Comparison of ENCODE assay signal across 8 cellular contexts in the genomic region with DNA sequence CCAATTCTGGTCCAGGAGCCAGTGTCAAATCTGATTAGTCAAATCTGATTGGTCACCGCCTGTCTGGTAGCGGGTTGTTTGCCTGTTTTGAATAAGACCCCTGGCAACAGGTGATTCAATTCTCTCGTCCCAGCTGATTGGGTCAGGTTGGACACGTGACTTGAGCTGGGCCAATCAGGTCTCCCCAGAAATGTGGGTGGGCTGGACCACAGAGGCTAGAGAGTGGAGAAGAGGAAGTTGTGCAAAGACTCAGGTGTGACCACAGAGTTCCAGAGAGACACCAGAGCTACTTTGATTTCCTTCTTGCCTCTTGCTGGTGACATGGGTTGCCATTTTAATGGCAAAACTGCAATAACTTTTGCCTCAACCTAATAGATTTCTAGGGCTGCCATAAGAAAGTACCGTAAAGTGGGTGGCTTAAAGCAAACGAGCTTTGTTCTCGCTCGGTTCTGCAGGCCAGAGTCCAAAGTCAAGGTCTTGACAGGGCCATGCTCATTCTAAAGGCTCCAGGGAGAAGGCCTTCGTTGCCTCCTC. TPM values are rescaled to one million over a fixed set of nuclear protein-coding genes. Genes with fewer than 3 reads are reported as not detected.
DNase-seq lines count a peak whose midpoint lies in the region; ATAC-seq, FAIRE-seq and TF ChIP-seq lines count a peak whose summit lies in the region.

No MANE protein-coding gene starts in this region.

- peaks cover 16% of the 10 kb centered on the region for H3K27me3 Mint-ChIP-seq in activated CD8-positive, alpha-beta memory T cell treated with anti-CD3 and anti-CD28 coated beads, Interleukin-2, amount 10 ng/mL, durations not matched to agents 7 days and 5 days

- DNase-seq in A549 (ENCODE audit: low read depth in 1 of 2, low spot score in 1 of 2) (peak; percentile 70 to 88), NCI-H82 treated with DMSO at 0.1 percent for 48 hours (lab: John Stamatoyannopoulos, UW; ENCODE audit: unreplicated experiment) (peak; percentile 29), posterior vena cava (ENCODE audit: low spot score) (no peak)
- peak; percentile 97 for DNase-seq in activated CD8-positive, alpha-beta memory T cell treated with anti-CD3 and anti-CD28 coated beads, Interleukin-2, amount 10 ng/mL, durations not matched to agents 7 days and 5 days
- DNase-seq in stimulated activated CD4-positive, alpha-beta T cell treated with anti-CD3 and anti-CD28 coated beads, Interleukin-1b, Interleukin-23, amount 100 ng/mL, for 48 hours: peak; percentile 90

- peaks cover 29% of the 10 kb centered on the region for H3K4me1 ChIP-seq in A549

- no peak overlapping the region for H3K4me3 ChIP-seq in A549

- peak; percentile 28 to 74; a peak in 3 of 6 replicates for ATAC-seq in A549
- peak; percentile 56 for ATAC-seq in GM18520 (IDR thresholded peaks at IDR 0.05; ENCODE audit: unreplicated experiment)
- peak; percentile 64 for ATAC-seq in HG02943 (IDR thresholded peaks at IDR 0.05; ENCODE audit: low read depth, unreplicated experiment)
- ATAC-seq in activated CD8-positive, alpha-beta memory T cell treated with anti-CD3 and anti-CD28 coated beads, Interleukin-2, amount 10 ng/mL, durations not matched to agents 7 days and 5 days: peak; percentile 87
- ATAC-seq in esophagus mucosa: peak; percentile 69

- H3K9me3 Mint-ChIP-seq in activated CD8-positive, alpha-beta memory T cell treated with anti-CD3 and anti-CD28 coated beads, Interleukin-2, amount 10 ng/mL, durations not matched to agents 7 days and 5 days (ENCODE audit: low read depth): no peaks in the 10 kb centered on the region

- no peak for TF ChIP-seq EP300 in A549 (IDR thresholded peaks at IDR 0.05)

- POLR2A ChIA-PET in A549 (lab: Yijun Ruan, JAX): no interaction called here

- intact Hi-C loops in posterior vena cava (cut with DNase I): loop anchor here in 1 of 2 donors (5.0 kb wide), 1 partner anchor 856 kb away; no protein-coding TSS in a partner anchor

- H3K4me3 Mint-ChIP-seq in activated CD8-positive, alpha-beta memory T cell treated with anti-CD3 and anti-CD28 coated beads, Interleukin-2, amount 10 ng/mL, durations not matched to agents 7 days and 5 days: peak overlapping the region; percentile 40

- no peak overlapping the region for H3K4me2 ChIP-seq in A549

- 84% methylated on average over 7 of the region's 9 CpGs for WGBS in A549 (ENCODE audit: missing lambda C conversion rate)

- no peak for TF ChIP-seq CTCF in A549 (IDR thresholded peaks at IDR 0.05)

- no peak overlapping the region for H3K27ac ChIP-seq in A549

- no peak for TF ChIP-seq RAD21 in A549 (conservative IDR thresholded peaks at IDR 0.05 in 1 of 2, IDR thresholded peaks at IDR 0.05 in 1 of 2)

- no peaks in the 10 kb centered on the region for H3K9me3 ChIP-seq in A549

- peak overlapping the region; percentile 86 for H3K27ac Mint-ChIP-seq in activated CD8-positive, alpha-beta memory T cell treated with anti-CD3 and anti-CD28 coated beads, Interleukin-2, amount 10 ng/mL, durations not matched to agents 7 days and 5 days

- TF ChIP-seq POLR2A in A549 (IDR thresholded peaks at IDR 0.05; ENCODE audit: low read length): no peak

- H3K36me3 Mint-ChIP-seq in activated CD8-positive, alpha-beta memory T cell treated with anti-CD3 and anti-CD28 coated beads, Interleukin-2, amount 10 ng/mL, durations not matched to agents 7 days and 5 days: peaks cover 19% of the 10 kb centered on the region

- FAIRE-seq in A549 (lab: Jason Lieb, UNC): no peak

- CTCF ChIA-PET in A549 (lab: Yijun Ruan, JAX): interaction anchor here (0.5 to 1.3 kb wide), 6 partner anchors 10 to 326 kb away, joined by 3 to 4 read pairs (median 3); no protein-coding TSS in a partner anchor
- CTCF ChIA-PET in activated CD8-positive, alpha-beta memory T cell treated with anti-CD3 and anti-CD28 coated beads, Interleukin-2, amount 10 ng/mL, durations not matched to agents 7 days and 5 days (lab: Charles Lee): interaction anchor here (1.0 to 5.1 kb wide), 6 partner anchors 11 to 88 kb away, joined by 3 to 43 read pairs (median 4); no protein-coding TSS in a partner anchor

- H3K4me1 Mint-ChIP-seq in activated CD8-positive, alpha-beta memory T cell treated with anti-CD3 and anti-CD28 coated beads, Interleukin-2, amount 10 ng/mL, durations not matched to agents 7 days and 5 days: peaks cover 44% of the 10 kb centered on the region

TF ChIP-seq in A549, 52 proteins besides CTCF, POLR2A, EP300 and RAD21:
- TF ChIP-seq RFX5 (IDR thresholded peaks at IDR 0.05) (peak; percentile 99), GATA3 (IDR thresholded peaks at IDR 0.05; ENCODE audit: borderline replicate concordance) (no peak)
- TF ChIP-seq, protein P1, sequence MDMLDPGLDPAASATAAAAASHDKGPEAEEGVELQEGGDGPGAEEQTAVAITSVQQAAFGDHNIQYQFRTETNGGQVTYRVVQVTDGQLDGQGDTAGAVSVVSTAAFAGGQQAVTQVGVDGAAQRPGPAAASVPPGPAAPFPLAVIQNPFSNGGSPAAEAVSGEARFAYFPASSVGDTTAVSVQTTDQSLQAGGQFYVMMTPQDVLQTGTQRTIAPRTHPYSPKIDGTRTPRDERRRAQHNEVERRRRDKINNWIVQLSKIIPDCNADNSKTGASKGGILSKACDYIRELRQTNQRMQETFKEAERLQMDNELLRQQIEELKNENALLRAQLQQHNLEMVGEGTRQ (IDR thresholded peaks at IDR 0.05): peak; percentile 91
TF ChIP-seq in A549: peak in this region for 2.

RNA-seq across cellular contexts. Expression of a gene that starts 5.4 kb away (rescaled TPM):
- polyA plus RNA-seq in A549 (2011; rRNA removed) (5.4 and 6.3 TPM in 2 replicates), A549 (2017; fragmentation: RNase III; extraction: RNeasy Plus Mini Kit Qiagen cat#74134 plus additional on column Dnase treatment) (11.1 to 16.7 TPM (median 15.9 TPM) in 3 replicates)
- polyA plus RNA-seq in A549 (2012; cell fraction: cytosol; rRNA removed): 7.6 and 11.7 TPM in 2 replicates
- 10.4 and 15.2 TPM in 2 replicates for polyA plus RNA-seq in A549 (2012; cell fraction: nucleus; rRNA removed)
- polyA minus RNA-seq in A549 (2011; rRNA and poly(A)+ RNA removed): 1.9 and 2.6 TPM in 2 replicates
- 10 to 100 TPM in 1 of 2 experiments, 1 to 10 TPM in 1; 4.7 to 18.5 TPM for total RNA-seq in activated CD8-positive, alpha-beta memory T cell treated with anti-CD3 and anti-CD28 coated beads, Interleukin-2, amount 10 ng/mL, durations not matched to agents 7 days and 5 days
- total RNA-seq in esophagus mucosa (4.7 TPM), posterior vena cava (under 1 TPM; 0.42 to 0.67 TPM)

RNA-seq across cellular contexts. Expression of a gene that starts 34.1 kb away (rescaled TPM):
- polyA plus RNA-seq in A549 (2011; rRNA removed): 2.2 and 2.5 TPM in 2 replicates
- 10.5 and 13.2 TPM in 2 replicates for polyA plus RNA-seq in A549 (2012; cell fraction: cytosol; rRNA removed)
- polyA plus RNA-seq in A549 (2012; cell fraction: nucleus; rRNA removed): 9.8 and 12.8 TPM in 2 replicates
- polyA plus RNA-seq in A549 (2017; fragmentation: RNase III; extraction: RNeasy Plus Mini Kit Qiagen cat#74134 plus additional on column Dnase treatment): 15.4 to 17.6 TPM (median 17.5 TPM) in 3 replicates
- polyA minus RNA-seq in A549 (2011; rRNA and poly(A)+ RNA removed): 7.2 and 19.0 TPM in 2 replicates
- 1 to 10 TPM; 7.5 to 8.1 TPM for total RNA-seq in activated CD8-positive, alpha-beta memory T cell treated with anti-CD3 and anti-CD28 coated beads, Interleukin-2, amount 10 ng/mL, durations not matched to agents 7 days and 5 days
- total RNA-seq in esophagus mucosa: 0.12 TPM
- under 1 TPM; 0.42 to 0.48 TPM for total RNA-seq in posterior vena cava

RNA-seq across cellular contexts. Expression of a gene that starts 54.6 kb away (rescaled TPM):
- 0.26 and 0.30 TPM in 2 replicates for polyA plus RNA-seq in A549 (2011; rRNA removed)
- polyA plus RNA-seq in A549 (2012; cell fraction: cytosol; rRNA removed): 0.26 and 0.35 TPM in 2 replicates
- polyA plus RNA-seq in A549 (2012; cell fraction: nucleus; rRNA removed): 0.20 and 0.35 TPM in 2 replicates
- 0.22 to 0.32 TPM (median 0.28 TPM) in 3 replicates for polyA plus RNA-seq in A549 (2017; fragmentation: RNase III; extraction: RNeasy Plus Mini Kit Qiagen cat#74134 plus additional on column Dnase treatment)
- polyA minus RNA-seq in A549 (2011; rRNA and poly(A)+ RNA removed): 0.24 TPM in 1 of 2 replicates, not detected in the other
- 100 to 1,000 TPM; 100 to 113 TPM for total RNA-seq in activated CD8-positive, alpha-beta memory T cell treated with anti-CD3 and anti-CD28 coated beads, Interleukin-2, amount 10 ng/mL, durations not matched to agents 7 days and 5 days
- 1.3 TPM for total RNA-seq in esophagus mucosa
- total RNA-seq in posterior vena cava: 1 to 10 TPM; 2.1 to 3.9 TPM

RNA-seq across cellular contexts. Expression of a gene that starts 54.7 kb away (rescaled TPM):
- polyA plus RNA-seq in A549 (2011; rRNA removed) (7.7 and 10.0 TPM in 2 replicates), A549 (2017; fragmentation: RNase III; extraction: RNeasy Plus Mini Kit Qiagen cat#74134 plus additional on column Dnase treatment) (25.0 to 43.3 TPM (median 35.7 TPM) in 3 replicates)
- 19.2 and 29.9 TPM in 2 replicates for polyA plus RNA-seq in A549 (2012; cell fraction: cytosol; rRNA removed)
- polyA plus RNA-seq in A549 (2012; cell fraction: nucleus; rRNA removed): 27.0 and 38.1 TPM in 2 replicates
- 4.9 and 5.6 TPM in 2 replicates for polyA minus RNA-seq in A549 (2011; rRNA and poly(A)+ RNA removed)
- total RNA-seq in activated CD8-positive, alpha-beta memory T cell treated with anti-CD3 and anti-CD28 coated beads, Interleukin-2, amount 10 ng/mL, durations not matched to agents 7 days and 5 days: 100 to 1,000 TPM in 1 of 2 experiments, 10 to 100 TPM in 1; 74.3 to 184 TPM
- total RNA-seq in esophagus mucosa (not detected), posterior vena cava (under 1 TPM in 1 of 2 donors, not detected in 1; 0.46 TPM)

Comparison
In these comparisons a context has a peak if more than half of its experiments do, and no peak if none do; other contexts are left out.
1. RNA of a gene that starts 54.6 kb away (total RNA-seq): 100 to 113 TPM in activated CD8-positive, alpha-beta memory T cell treated with anti-CD3 and anti-CD28 coated beads, Interleukin-2, amount 10 ng/mL, durations not matched to agents 7 days and 5 days; 2.1 to 3.9 TPM in posterior vena cava and 1.3 TPM in esophagus mucosa (single experiment); every median in the first group is over 10 times any median in the second.
2. Peak in every context shown above with its lines, with median percentiles within 50 percentile points of each other: ATAC-seq.